1 cellular context compared by ENCODE assay signal in the genomic region with DNA sequence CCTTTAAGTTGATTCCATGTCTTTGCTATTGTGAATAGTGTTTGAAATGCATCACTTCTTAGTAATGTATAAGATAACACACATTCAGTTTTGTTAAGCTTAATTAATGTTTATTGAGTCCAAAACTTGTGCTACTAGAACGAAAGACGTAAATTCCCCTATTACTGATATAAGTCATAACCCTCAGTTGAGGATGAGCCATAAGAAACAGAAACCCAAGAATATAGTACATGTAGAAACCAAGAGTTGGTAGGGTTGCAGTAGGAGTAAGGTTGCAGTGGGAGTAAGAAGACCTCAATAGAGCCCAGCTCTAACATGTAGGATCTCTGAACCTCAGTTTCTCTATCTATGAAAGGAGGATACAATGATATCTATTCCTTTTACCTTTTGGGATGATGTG.
TF ChIP-seq lines count a peak whose summit lies in the region.

No MANE protein-coding gene starts in this region.

TF ChIP-seq in GM12878, 131 proteins besides CTCF, POLR2A, EP300 and RAD21:
- peak; percentile 53 for TF ChIP-seq JUNB (IDR thresholded peaks at IDR 0.05)
- no peak for TF ChIP-seq MEF2B (IDR thresholded peaks at IDR 0.05; ENCODE audit: partially characterized antibody, poor library complexity, severe bottlenecking)
- no peak for TF ChIP-seq HCFC1 (IDR thresholded peaks at IDR 0.05; ENCODE audit: low read length)
